In the genomic region with DNA sequence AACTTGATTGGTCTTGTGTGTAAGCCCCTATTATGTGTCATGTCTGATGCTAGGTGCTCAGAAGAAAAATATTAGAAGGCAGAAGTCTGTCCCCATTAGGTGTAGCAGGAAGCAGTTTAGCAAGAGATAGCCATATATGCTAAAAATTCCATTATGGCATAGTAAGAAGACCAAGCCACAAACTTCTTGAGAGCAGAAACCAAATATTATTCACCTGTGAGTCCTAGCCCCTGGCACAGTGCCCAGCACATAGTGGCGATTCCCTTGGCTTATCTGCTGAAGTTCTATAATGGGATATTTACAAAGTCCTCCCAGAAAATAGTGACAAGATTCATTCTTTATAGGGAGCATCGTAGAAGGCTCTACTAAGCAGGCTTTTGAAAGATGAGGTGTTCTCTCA, we compare ENCODE assay signal across 24 cellular contexts.
"Had no signal": no experiment of that assay in that cellular context is flagged by ENCODE, and none has a peak within 500 bp of the region (broad histone marks: within the 10 kb centered on the region; RNA-seq: fewer than 3 reads in every experiment).

No MANE protein-coding gene starts in this region.

- H3K9me3 ChIP-seq: esophagus muscularis mucosa, gastrocnemius medialis, left ventricle myocardium inferior, lower lobe of right lung, sigmoid colon, testis, tibial nerve, upper lobe of right lung, vagina had no signal

- DNase-seq: cortex of kidney; dorsolateral prefrontal cortex; effector memory CD4-positive, alpha-beta T cell; gastrocnemius medialis; immature natural killer cell; left cardiac atrium; left ventricle myocardium inferior; lower lobe of right lung; mesendoderm; naive thymus-derived CD4-positive, alpha-beta T cell; nephron progenitor cell; sigmoid colon; stimulated activated CD4-positive, alpha-beta T cell treated with anti-CD3 and anti-CD28 coated beads, Interleukin-2, amount 100 ng/mL, for 24 hours; stimulated activated CD4-positive, alpha-beta T cell treated with anti-CD3 and anti-CD28 coated beads, Interleukin-4, amount 100 ng/mL, for 4 hours; stimulated activated naive B cell treated with anti-CD40 and anti-IgM and Interleukin-4, amounts not matched to agents 10 μg/mL and 1 μg/mL and 100 μg/mL, for 72 hours; stimulated activated naive CD8-positive, alpha-beta T cell treated with anti-CD3 and anti-CD28 coated beads, Interleukin-15, amount 100 ng/mL, for 72 hours; testis; upper lobe of right lung had no signal

- H3K4me3 ChIP-seq: dorsolateral prefrontal cortex, esophagus muscularis mucosa, gastrocnemius medialis, left ventricle myocardium inferior, lower lobe of right lung, sigmoid colon, skin epidermis, testis, tibial nerve, upper lobe of right lung, vagina had no signal

- FAIRE-seq: keratinocyte had no signal

- H3K27ac ChIP-seq: dorsolateral prefrontal cortex, epithelial cell of prostate, esophagus muscularis mucosa, gastrocnemius medialis, left ventricle myocardium inferior, lower lobe of right lung, sigmoid colon, skin epidermis, testis, tibial nerve, upper lobe of right lung, vagina had no signal

- H3K4me1 ChIP-seq: esophagus muscularis mucosa, gastrocnemius medialis, lower lobe of right lung, sigmoid colon, testis, tibial nerve, upper lobe of right lung, vagina had no signal

- H3K36me3 ChIP-seq: esophagus muscularis mucosa, gastrocnemius medialis, left ventricle myocardium inferior, lower lobe of right lung, sigmoid colon, tibial nerve, upper lobe of right lung, vagina had no signal

- ATAC-seq: gastrocnemius medialis; left cardiac atrium; lower lobe of right lung; naive thymus-derived CD4-positive, alpha-beta T cell; stimulated activated naive B cell treated with anti-CD40 and anti-IgM and Interleukin-4, amounts not matched to agents 10 μg/mL and 1 μg/mL and 100 μg/mL, for 72 hours; stimulated activated naive CD8-positive, alpha-beta T cell treated with anti-CD3 and anti-CD28 coated beads, Interleukin-15, amount 100 ng/mL, for 72 hours; upper lobe of right lung had no signal

- H3K27me3 ChIP-seq: dorsolateral prefrontal cortex, esophagus muscularis mucosa, gastrocnemius medialis, sigmoid colon, testis, tibial nerve, upper lobe of right lung, vagina had no signal
